In the genomic region with DNA sequence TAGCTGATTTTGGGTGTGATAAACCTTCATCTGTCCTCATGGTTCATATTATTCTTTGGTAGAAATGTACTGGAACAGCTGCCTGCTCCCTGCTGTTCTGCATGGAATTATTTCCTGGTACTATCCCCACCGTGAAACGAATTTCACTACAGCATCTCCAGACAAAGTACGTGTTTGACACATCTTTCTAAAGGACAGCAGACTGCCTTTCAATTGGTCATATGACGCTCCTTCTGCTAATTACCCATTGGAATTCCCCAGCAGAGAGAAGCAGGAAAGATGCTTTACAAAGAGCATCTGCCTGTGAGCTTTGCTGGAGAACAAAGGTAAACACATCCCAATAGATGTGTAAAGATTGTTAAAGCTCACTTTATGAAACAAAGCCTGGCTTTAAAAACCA, we compare ENCODE assay signal across 20 cellular contexts. TPM values are rescaled to one million over a fixed set of nuclear protein-coding genes. Genes with fewer than 3 reads are reported as not detected.
DNase-seq lines count a peak whose midpoint lies in the region; ATAC-seq and TF ChIP-seq lines count a peak whose summit lies in the region.
"Had no signal": no experiment of that assay in that cellular context is flagged by ENCODE, and none has a peak within 500 bp of the region (broad histone marks: within the 10 kb centered on the region; RNA-seq: fewer than 3 reads in every experiment).

No MANE protein-coding gene starts in this region.

- H3K9me3 Mint-ChIP-seq in GM23338 (no peaks in the 10 kb centered on the region; the same call in 2 of the 3 replicates), glutamatergic neuron (ENCODE audit: unreplicated experiment) (peaks cover 5% of the 10 kb centered on the region)
- H3K9me3 Mint-ChIP-seq: activated T-helper 17 cell treated with anti-CD3 and anti-CD28 coated beads, Interleukin-2, amount 50 U/mL, for 72 hours; stimulated activated effector memory CD8-positive, alpha-beta T cell treated with anti-CD3 and anti-CD28 coated beads, Interleukin-12 subunit alpha, Interleukin-12 subunit beta, amount 100 ng/mL, for 72 hours had no signal

- H3K4me2 ChIP-seq in BLaER1 treated with 17β-estradiol and CSF1 and Interleukin-3, amounts not matched to agents 10 nM and 100 nM = peak overlapping the region in 8 of 11 experiments; percentile 24 to 73 (median 59); a peak in 12 of 22 replicates
- H3K4me2 ChIP-seq in GM23338 = peak overlapping the region; percentile 4
- H3K4me2 ChIP-seq: smooth muscle cell had no signal

- WGBS in prostate gland = 28% methylated on average over 4 of the region's 4 CpGs

- H3F3A ChIP-seq in GM23338 (replicated peaks; ENCODE audit: low read depth) = peaks cover 12% of the 10 kb centered on the region; the same call in 1 of the 2 replicates

- H4K20me1 ChIP-seq in BLaER1 treated with 17β-estradiol and CSF1 and Interleukin-3, amounts not matched to agents 10 nM and 100 nM = no peaks in the 10 kb centered on the region
- H4K20me1 ChIP-seq in GM23338 (replicated peaks; ENCODE audit: insufficient read depth) = no peaks in the 10 kb centered on the region

- no peak overlapping the region for H3K4me3 ChIP-seq in BLaER1 treated with 17β-estradiol and CSF1 and Interleukin-3, amounts not matched to agents 10 nM and 100 nM
- H3K4me3 ChIP-seq in GM23338 (0 out of 2 replicates have a peak overlapping the region, but pooled peaks have one; percentile 1), left ventricle myocardium inferior (no peak overlapping the region), prostate gland (no peak overlapping the region)
- H3K4me3 ChIP-seq: adrenal gland, left lung, smooth muscle cell, tibial artery had no signal

- intact Hi-C loops in left ventricle myocardium inferior (cut with micrococcal nuclease) (no loop called here), prostate gland (cut with DNase I) (no loop called here)

- H3K27ac ChIP-seq in BLaER1 treated with 17β-estradiol and CSF1 and Interleukin-3, amounts not matched to agents 10 nM and 100 nM = no peak overlapping the region
- H3K27ac ChIP-seq in GM23338 (ENCODE audit: low read depth) = peak overlapping the region; percentile 53
- H3K27ac ChIP-seq in left ventricle myocardium inferior (replicated peaks) = no peak overlapping the region
- no peak overlapping the region for H3K27ac ChIP-seq in prostate gland
- H3K27ac ChIP-seq: adrenal gland, left lung, tibial artery had no signal

- H3K4me1 ChIP-seq in BLaER1 treated with 17β-estradiol and CSF1 and Interleukin-3, amounts not matched to agents 10 nM and 100 nM = peaks cover 9 to 65% (median 47%) of the 10 kb centered on the region in 10 experiments
- H3K4me1 ChIP-seq in GM23338 (ENCODE audit: insufficient read depth) (peaks cover 30% of the 10 kb centered on the region), left ventricle myocardium inferior (peaks cover 6% of the 10 kb centered on the region), prostate gland (replicated peaks) (no peaks in the 10 kb centered on the region)
- H3K4me1 ChIP-seq: adrenal gland, BE2C had no signal

- H3K27me3 Mint-ChIP-seq in GM23338 (ENCODE audit: insufficient read depth, low read depth, poor library complexity) (peaks cover 9% of the 10 kb centered on the region), glutamatergic neuron (ENCODE audit: unreplicated experiment) (peaks cover 10% of the 10 kb centered on the region)
- H3K27me3 Mint-ChIP-seq: activated T-helper 17 cell treated with anti-CD3 and anti-CD28 coated beads, Interleukin-2, amount 50 U/mL, for 72 hours had no signal

- ATAC-seq in GM23338 (peak; percentile 58), HG03135 (IDR thresholded peaks at IDR 0.05; ENCODE audit: unreplicated experiment) (no peak), HG02610 (IDR thresholded peaks at IDR 0.05; ENCODE audit: unreplicated experiment) (no peak)
- ATAC-seq: activated CD4-positive, CD25-positive, alpha-beta regulatory T cell treated with anti-CD3 and anti-CD28 coated beads, Interleukin-2, amount 50 U/mL, for 24 hours; activated T-helper 17 cell treated with anti-CD3 and anti-CD28 coated beads, Interleukin-2, amount 50 U/mL, for 72 hours; left lung; stimulated activated effector memory CD8-positive, alpha-beta T cell treated with anti-CD3 and anti-CD28 coated beads, Interleukin-12 subunit alpha, Interleukin-12 subunit beta, amount 100 ng/mL, for 72 hours had no signal

- no peaks in the 10 kb centered on the region for H3K79me2 ChIP-seq in GM23338 (replicated peaks; ENCODE audit: insufficient read depth)

- no peak for TF ChIP-seq CTCF in GM23338 (conservative IDR thresholded peaks at IDR 0.05; ENCODE audit: low read depth in 2 of 2)
- no peak for TF ChIP-seq CTCF in glutamatergic neuron (IDR thresholded peaks at IDR 0.05; ENCODE audit: partially characterized antibody, unreplicated experiment)
- TF ChIP-seq CTCF in left ventricle myocardium inferior (IDR thresholded peaks at IDR 0.05; ENCODE audit: borderline replicate concordance) = no peak
- no peak for TF ChIP-seq CTCF in prostate gland (IDR thresholded peaks at IDR 0.05)

- no peak for TF ChIP-seq POLR2A in prostate gland (IDR thresholded peaks at IDR 0.05)

- peak overlapping the region; percentile 34; the same call in 1 of the 2 replicates for H3K27ac Mint-ChIP-seq in GM23338
- peak overlapping the region; percentile 59 for H3K27ac Mint-ChIP-seq in glutamatergic neuron (ENCODE audit: unreplicated experiment)
- H3K27ac Mint-ChIP-seq: activated T-helper 17 cell treated with anti-CD3 and anti-CD28 coated beads, Interleukin-2, amount 50 U/mL, for 72 hours; stimulated activated effector memory CD8-positive, alpha-beta T cell treated with anti-CD3 and anti-CD28 coated beads, Interleukin-12 subunit alpha, Interleukin-12 subunit beta, amount 100 ng/mL, for 72 hours had no signal

- H3K9ac ChIP-seq in BLaER1 treated with 17β-estradiol and CSF1 and Interleukin-3, amounts not matched to agents 10 nM and 100 nM = no peak overlapping the region

- H3K27me3 ChIP-seq in BLaER1 treated with 17β-estradiol and CSF1 and Interleukin-3, amounts not matched to agents 10 nM and 100 nM = peaks cover 0 to 42% (median 5%) of the 10 kb centered on the region in 11 experiments; a peak in 12 of 22 replicates
- 0 out of 2 replicates have a peak, but pooled peaks cover 3% of the 10 kb centered on the region for H3K27me3 ChIP-seq in GM23338 (ENCODE audit: insufficient read depth)
- H3K27me3 ChIP-seq in left ventricle myocardium inferior (ENCODE audit: low read depth) = no peaks in the 10 kb centered on the region
- no peaks in the 10 kb centered on the region for H3K27me3 ChIP-seq in prostate gland (replicated peaks; ENCODE audit: insufficient read depth)
- H3K27me3 ChIP-seq: BE2C, tibial artery had no signal

- H3K4me1 Mint-ChIP-seq in GM23338 (peaks cover 26% of the 10 kb centered on the region), glutamatergic neuron (ENCODE audit: low read depth, unreplicated experiment) (peaks cover 22% of the 10 kb centered on the region)

- H3K9me3 ChIP-seq in BLaER1 treated with 17β-estradiol and CSF1 and Interleukin-3, amounts not matched to agents 10 nM and 100 nM (replicated peaks in 1 of 11) = peaks cover 0 to 7% (median 0%) of the 10 kb centered on the region in 11 experiments; a peak in 6 of 22 replicates
- H3K9me3 ChIP-seq in left ventricle myocardium inferior (replicated peaks) (no peaks in the 10 kb centered on the region), prostate gland (no peaks in the 10 kb centered on the region)
- H3K9me3 ChIP-seq: adrenal gland, BE2C, left lung, tibial artery had no signal

- no peak overlapping the region; the same call in 1 of the 2 replicates for H2AFZ ChIP-seq in GM23338

- DNase-seq in GM23338 (ENCODE audit: low spot score) (peak; percentile 60), NCI-H69 (lab: John Stamatoyannopoulos, UW) (peak; percentile 17), glutamatergic neuron (no peak), left ventricle myocardium inferior (no peak), prostate gland (ENCODE audit: low spot score) (no peak)
- DNase-seq: adrenal gland, BE2C, Kasumi-1, left lung, NCI-H2029 treated with DMSO at 0.1 percent for 48 hours, Right ventricle myocardium superior, tibial artery had no signal

- H3K4me3 Mint-ChIP-seq in GM23338 (no peak overlapping the region; the same call in 2 of the 3 replicates), glutamatergic neuron (ENCODE audit: unreplicated experiment) (peak overlapping the region; percentile 22)
- H3K4me3 Mint-ChIP-seq: activated T-helper 17 cell treated with anti-CD3 and anti-CD28 coated beads, Interleukin-2, amount 50 U/mL, for 72 hours; stimulated activated effector memory CD8-positive, alpha-beta T cell treated with anti-CD3 and anti-CD28 coated beads, Interleukin-12 subunit alpha, Interleukin-12 subunit beta, amount 100 ng/mL, for 72 hours had no signal

- H3K36me3 ChIP-seq in BLaER1 treated with 17β-estradiol and CSF1 and Interleukin-3, amounts not matched to agents 10 nM and 100 nM = no peaks in the 10 kb centered on the region
- H3K36me3 ChIP-seq in GM23338 (ENCODE audit: insufficient read depth) = no peaks in the 10 kb centered on the region
- H3K36me3 ChIP-seq in left ventricle myocardium inferior = no peaks in the 10 kb centered on the region
- no peaks in the 10 kb centered on the region for H3K36me3 ChIP-seq in prostate gland
- H3K36me3 ChIP-seq: adrenal gland, BE2C, left lung, tibial artery had no signal

- H3K9me2 ChIP-seq in GM23338 (ENCODE audit: insufficient read depth) = no peaks in the 10 kb centered on the region

- H3K36me3 Mint-ChIP-seq in GM23338 (ENCODE audit: low read depth) (no peaks in the 10 kb centered on the region), glutamatergic neuron (ENCODE audit: unreplicated experiment) (no peaks in the 10 kb centered on the region)
- H3K36me3 Mint-ChIP-seq: stimulated activated effector memory CD8-positive, alpha-beta T cell treated with anti-CD3 and anti-CD28 coated beads, Interleukin-12 subunit alpha, Interleukin-12 subunit beta, amount 100 ng/mL, for 72 hours had no signal

RNA-seq across cellular contexts. Expression of gene RFX8, which starts 4.4 kb away (rescaled TPM):
- 0.19 and 1.5 TPM in 2 replicates for total RNA-seq in GM23338 (2014; rRNA removed; shearing (Covaris generic))
- polyA plus RNA-seq in GM23338 (2016; fragmentation: Nextera tagmentation; extraction: Ambion mirVana) = 0.49 and 0.65 TPM in 2 replicates
- 1.0 TPM for total RNA-seq in glutamatergic neuron (ENCODE audit: unreplicated experiment)
- total RNA-seq in left ventricle myocardium inferior = not detected
- under 1 TPM in 1 of 2 donors, not detected in 1; 0.97 TPM for total RNA-seq in prostate gland
- total RNA-seq: chondrocyte, Right ventricle myocardium superior had no signal

Comparison
In these comparisons a context has a peak if more than half of its experiments do, and no peak if none do; other contexts are left out.
1. DNase-seq: peak in GM23338 (single experiment) and NCI-H69 (single experiment); none in glutamatergic neuron (single experiment), left ventricle myocardium inferior (single experiment) and prostate gland (single experiment).